In the genomic region with DNA sequence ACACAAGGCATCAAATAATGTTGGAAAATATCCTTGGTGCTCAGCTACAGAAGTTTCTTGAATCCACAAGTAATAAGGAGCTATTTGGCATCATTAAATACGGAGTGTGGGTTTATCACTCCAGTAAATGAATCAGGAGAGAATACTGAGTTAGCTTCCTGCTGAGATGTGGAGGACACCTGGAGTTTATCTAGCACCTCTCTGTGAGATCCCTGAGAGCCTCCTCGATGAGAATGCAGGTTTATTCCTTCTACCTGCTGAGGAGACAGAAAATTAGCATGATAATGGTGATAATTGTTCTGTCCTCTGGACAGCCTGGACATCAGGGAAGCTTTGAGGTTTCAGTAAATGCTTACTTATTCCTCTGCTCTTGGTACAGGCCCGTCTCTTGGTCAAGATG, we compare ENCODE assay signal across 32 cellular contexts. TPM values are rescaled to one million over a fixed set of nuclear protein-coding genes. Genes with fewer than 3 reads are reported as not detected.
"Had no signal": no experiment of that assay in that cellular context is flagged by ENCODE, and none has a peak within 500 bp of the region (broad histone marks: within the 10 kb centered on the region; RNA-seq: fewer than 3 reads in every experiment).

No MANE protein-coding gene starts in this region.

- H3K27ac ChIP-seq: brain microvascular endothelial cell, WERI-Rb-1 had no signal

- H3K27ac Mint-ChIP-seq: activated CD4-positive, alpha-beta T cell treated with anti-CD3 and anti-CD28 coated beads, Interleukin-2, amount 10 ng/mL, durations not matched to agents 24 days and 14 days; activated CD8-positive, alpha-beta T cell treated with anti-CD3 and anti-CD28 coated beads for 36 hours; activated naive CD8-positive, alpha-beta T cell treated with anti-CD3 and anti-CD28 coated beads for 36 hours; activated T-cell treated with anti-CD3 and anti-CD28 coated beads, Interleukin-2, amount 50 U/mL, for 72 hours; activated T-helper 17 cell treated with anti-CD3 and anti-CD28 coated beads, Interleukin-2, amount 50 U/mL, for 72 hours had no signal

- H3K36me3 ChIP-seq: brain microvascular endothelial cell, MG63, WERI-Rb-1 had no signal

- ATAC-seq: activated CD8-positive, alpha-beta T cell treated with anti-CD3 and anti-CD28 coated beads for 36 hours; activated T-cell treated with anti-CD3 and anti-CD28 coated beads, Interleukin-2, amount 50 U/mL, for 72 hours; activated T-helper 17 cell treated with anti-CD3 and anti-CD28 coated beads, Interleukin-2, amount 50 U/mL, for 72 hours had no signal

- H3K4me1 Mint-ChIP-seq: activated CD4-positive, alpha-beta T cell treated with anti-CD3 and anti-CD28 coated beads, Interleukin-2, amount 10 ng/mL, durations not matched to agents 24 days and 14 days; activated naive CD8-positive, alpha-beta T cell treated with anti-CD3 and anti-CD28 coated beads for 36 hours; activated T-helper 17 cell treated with anti-CD3 and anti-CD28 coated beads, Interleukin-2, amount 50 U/mL, for 72 hours had no signal

- H3K4me3 Mint-ChIP-seq: activated CD4-positive, alpha-beta T cell treated with anti-CD3 and anti-CD28 coated beads, Interleukin-2, amount 10 ng/mL, durations not matched to agents 24 days and 14 days; activated CD8-positive, alpha-beta T cell treated with anti-CD3 and anti-CD28 coated beads for 36 hours; activated naive CD8-positive, alpha-beta T cell treated with anti-CD3 and anti-CD28 coated beads for 36 hours; activated T-cell treated with anti-CD3 and anti-CD28 coated beads, Interleukin-2, amount 50 U/mL, for 72 hours; activated T-helper 17 cell treated with anti-CD3 and anti-CD28 coated beads, Interleukin-2, amount 50 U/mL, for 72 hours had no signal

- H3K4me3 ChIP-seq: MG63 had no signal

- H3K27me3 Mint-ChIP-seq: activated CD4-positive, alpha-beta T cell treated with anti-CD3 and anti-CD28 coated beads, Interleukin-2, amount 10 ng/mL, durations not matched to agents 24 days and 14 days; activated CD8-positive, alpha-beta T cell treated with anti-CD3 and anti-CD28 coated beads for 36 hours; activated naive CD8-positive, alpha-beta T cell treated with anti-CD3 and anti-CD28 coated beads for 36 hours; activated T-helper 17 cell treated with anti-CD3 and anti-CD28 coated beads, Interleukin-2, amount 50 U/mL, for 72 hours had no signal

- H3K9me3 ChIP-seq: MG63 had no signal

- DNase-seq: activated CD4-positive, alpha-beta T cell treated with anti-CD3 and anti-CD28 coated beads, Interleukin-2, amount 10 ng/mL, durations not matched to agents 24 days and 14 days; activated CD4-positive, alpha-beta T cell treated with anti-CD3 and anti-CD28 coated beads, Interleukin-2, amount 50 U/mL, for 4 hours; activated CD8-positive, alpha-beta T cell treated with anti-CD3 and anti-CD28 coated beads for 36 hours; activated effector memory CD4-positive, alpha-beta T cell treated with anti-CD3 and anti-CD28 coated beads, Interleukin-2, amount 50 U/mL, for 16 hours; activated naive CD4-positive, alpha-beta T cell; activated naive CD4-positive, alpha-beta T cell treated with anti-CD3 and anti-CD28 coated beads, Interleukin-2, amount 50 U/mL, for 16 hours; activated naive CD8-positive, alpha-beta T cell treated with anti-CD3 and anti-CD28 coated beads for 36 hours; activated T-cell treated with anti-CD3 and anti-CD28 coated beads, Interleukin-2, amount 50 U/mL, for 1 hour; activated T-cell treated with anti-CD3 and anti-CD28 coated beads, Interleukin-2, amount 50 U/mL, for 72 hours; amniotic stem cell; aorta; brain microvascular endothelial cell; central memory CD4-positive, alpha-beta T cell; Karpas-422; KBM-7; MG63; NCI-H1048; NCI-H1105 treated with DMSO at 0.1 percent for 48 hours; NCI-H1436 treated with DMSO at 0.1 percent for 48 hours; NCI-H1930; NCI-H2081 treated with DMSO at 0.1 percent for 48 hours; NCI-H446; NCI-H524 treated with DMSO at 0.1 percent for 48 hours; OCI-M1; Right ventricle myocardium superior; SW 1271; T-helper 1 cell; T-helper 2 cell; T-helper 9 cell; WERI-Rb-1 had no signal

- H3K9me3 Mint-ChIP-seq: activated CD4-positive, alpha-beta T cell treated with anti-CD3 and anti-CD28 coated beads, Interleukin-2, amount 10 ng/mL, durations not matched to agents 24 days and 14 days; activated CD8-positive, alpha-beta T cell treated with anti-CD3 and anti-CD28 coated beads for 36 hours; activated naive CD8-positive, alpha-beta T cell treated with anti-CD3 and anti-CD28 coated beads for 36 hours had no signal

- H3K36me3 Mint-ChIP-seq: activated naive CD8-positive, alpha-beta T cell treated with anti-CD3 and anti-CD28 coated beads for 36 hours had no signal

- H3K27me3 ChIP-seq: brain microvascular endothelial cell, MG63 had no signal

RNA-seq across cellular contexts. Expression of a gene that starts 40.5 kb away (rescaled TPM):
- total RNA-seq: activated CD4-positive, alpha-beta T cell treated with anti-CD3 and anti-CD28 coated beads, Interleukin-2, amount 10 ng/mL, durations not matched to agents 24 days and 14 days; activated CD8-positive, alpha-beta memory T cell treated with anti-CD3 and anti-CD28 coated beads for 36 hours; activated CD8-positive, alpha-beta T cell treated with anti-CD3 and anti-CD28 coated beads for 36 hours; activated naive CD8-positive, alpha-beta T cell treated with anti-CD3 and anti-CD28 coated beads for 36 hours; activated T-cell treated with anti-CD3 and anti-CD28 coated beads, Interleukin-2, amount 50 U/mL, for 72 hours; activated T-helper 17 cell treated with anti-CD3 and anti-CD28 coated beads, Interleukin-2, amount 50 U/mL, for 72 hours had no signal
